ENCODE assay signal across 8 cellular contexts in genomic region chr18:7568426-7568825, GRCh38. TPM values are rescaled to one million over a fixed set of nuclear protein-coding genes. Genes with fewer than 3 reads are reported as not detected.
A peak's percentile ranks its signal among the peaks of the same experiment; 100 is the strongest.
DNase-seq lines count a peak whose midpoint lies in the region; ATAC-seq and TF ChIP-seq lines count a peak whose summit lies in the region.

No MANE protein-coding gene starts in this region.

- H3K4me3 ChIP-seq in ACC112 (ENCODE audit: low read depth, low read length) (peak overlapping the region; percentile 97), epithelial cell of proximal tubule (ENCODE audit: low read depth, low read length) (peak overlapping the region; percentile 96)

- 0 out of 2 replicates have a peak, but pooled peaks cover 3% of the 10 kb centered on the region for H3K36me3 ChIP-seq in ACC112 (ENCODE audit: insufficient read depth, low read length)

- TF ChIP-seq CTCF in LNCAP (IDR thresholded peaks at IDR 0.05), result 0 out of 2 replicates have a peak, but pooled peaks have one; percentile 38
- peak; percentile 25 for TF ChIP-seq CTCF in epithelial cell of proximal tubule (conservative IDR thresholded peaks at IDR 0.05; ENCODE audit: low read depth, low read length)
- no peak for TF ChIP-seq CTCF in GM20000 (IDR thresholded peaks at IDR 0.05; ENCODE audit: extremely low read depth, missing control alignments)

- H3K79me2 ChIP-seq in ACC112 (ENCODE audit: control insufficient read depth, insufficient read depth, low read length, unreplicated experiment), result peaks cover 57% of the 10 kb centered on the region

- H2AFZ ChIP-seq in ACC112 (ENCODE audit: low read length, unreplicated experiment), result peak overlapping the region; percentile 72

- H3K4me1 ChIP-seq in ACC112 (ENCODE audit: control insufficient read depth, insufficient read depth, low read length, unreplicated experiment), result peaks cover 32% of the 10 kb centered on the region

- no peak for ATAC-seq in GM19455 (IDR thresholded peaks at IDR 0.05; ENCODE audit: unreplicated experiment)
- no peak for ATAC-seq in HG02973 (IDR thresholded peaks at IDR 0.05; ENCODE audit: unreplicated experiment)

- no peak for DNase-seq in epithelial cell of proximal tubule (ENCODE audit: low read depth)
- peak; percentile 28 for DNase-seq in mucosa of gallbladder (ENCODE audit: low spot score)
- DNase-seq in GM20000 (ENCODE audit: low spot score), result no peak
- DNase-seq in activated CD8-positive, alpha-beta memory T cell treated with anti-CD3 and anti-CD28 coated beads, Interleukin-2, amount 50 U/mL, for 48 hours, result no peak

- no peaks in the 10 kb centered on the region for H3K27me3 ChIP-seq in ACC112 (ENCODE audit: insufficient read depth, low read length)

- H3K27ac ChIP-seq in ACC112 (ENCODE audit: low read depth, low read length), result peak overlapping the region; percentile 56; the same call in 1 of the 2 replicates

RNA-seq across cellular contexts. Expression of gene PTPRM, which starts 1.3 kb away (rescaled TPM):
- total RNA-seq in epithelial cell of proximal tubule (28.5 and 63.2 TPM in 2 replicates), mucosa of gallbladder (61.5 TPM)
